In the genomic region with DNA sequence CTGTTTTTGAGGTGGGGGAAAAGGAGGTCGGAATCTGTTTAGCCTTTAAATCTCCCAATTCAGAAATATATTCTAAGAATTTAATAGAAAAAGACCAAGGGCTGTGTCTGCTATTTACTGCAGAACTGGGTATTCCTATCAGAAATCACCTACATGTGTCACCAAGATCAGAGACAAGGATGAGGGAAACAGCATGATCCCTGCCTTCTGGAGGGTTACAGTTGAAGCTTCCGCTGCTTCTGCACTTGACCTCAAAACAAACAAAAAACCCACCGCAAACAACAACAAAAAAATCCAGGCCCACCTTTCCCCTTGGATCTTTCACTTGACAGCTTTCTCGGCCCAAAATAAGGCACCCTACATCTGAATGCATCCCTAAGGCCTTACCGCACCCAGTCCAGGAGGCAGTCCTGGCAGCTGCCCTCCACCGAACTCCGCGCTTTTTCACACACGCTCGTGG, we compare ENCODE assay signal across 8 cellular contexts. TPM values are rescaled to one million over a fixed set of nuclear protein-coding genes. Genes with fewer than 3 reads are reported as not detected.
DNase-seq lines count a peak whose midpoint lies in the region; ATAC-seq, FAIRE-seq and TF ChIP-seq lines count a peak whose summit lies in the region.

No MANE protein-coding gene starts in this region.

- DNase-seq in NCI-H748 (lab: John Stamatoyannopoulos, UW; ENCODE audit: unreplicated experiment): peak; percentile 45
- no peak for DNase-seq in NCI-H748 treated with DMSO at 0.1 percent for 48 hours (lab: John Stamatoyannopoulos, UW)
- no peak for DNase-seq in coronary artery (ENCODE audit: low spot score)
- DNase-seq in RCC 7860 (ENCODE audit: low spot score): no peak
- no peak for DNase-seq in inferior parietal cortex (ENCODE audit: extremely low spot score)

- peak overlapping the region; percentile 83 to 95 (median 92) for H3K4me3 Mint-ChIP-seq in IgD-negative memory B cell
- peak overlapping the region; percentile 87 to 96 (median 93) for H3K4me3 Mint-ChIP-seq in nephron

- peak overlapping the region; percentile 90 to 95 for H3K27ac ChIP-seq in coronary artery

- H3K4me3 ChIP-seq in coronary artery: peak overlapping the region; percentile 89

- TF ChIP-seq CTCF in coronary artery (IDR thresholded peaks at IDR 0.05) (no peak), nephron (IDR thresholded peaks at IDR 0.05; ENCODE audit: unreplicated experiment in 3 of 3) (no peak)

- H3K9me3 Mint-ChIP-seq in IgD-negative memory B cell (no peaks in the 10 kb centered on the region), nephron (no peaks in the 10 kb centered on the region)

- H3K36me3 Mint-ChIP-seq in IgD-negative memory B cell (no peaks in the 10 kb centered on the region), nephron (ENCODE audit: low read depth) (no peaks in the 10 kb centered on the region)

- FAIRE-seq in RCC 7860 (lab: Jason Lieb, UNC): no peak

- H3K4me1 Mint-ChIP-seq in IgD-negative memory B cell (peaks cover 26 to 38% (median 29%) of the 10 kb centered on the region in 3 donors), nephron (peaks cover 44% of the 10 kb centered on the region)

- H3K27me3 Mint-ChIP-seq in IgD-negative memory B cell (no peaks in the 10 kb centered on the region), nephron (ENCODE audit: low read depth) (peaks cover 14% of the 10 kb centered on the region)

- no peak for ATAC-seq in HG02840 (IDR thresholded peaks at IDR 0.05; ENCODE audit: low FRiP score, unreplicated experiment)

- H3K27ac Mint-ChIP-seq in IgD-negative memory B cell: peak overlapping the region; percentile 14 to 78 (median 69)
- peak overlapping the region; percentile 92 to 98 (median 96) for H3K27ac Mint-ChIP-seq in nephron

RNA-seq across cellular contexts. Expression of gene CDK14, which starts 0.8 kb away (rescaled TPM):
- polyA plus RNA-seq in IgD-negative memory B cell: 53.0 TPM
